Comparison of ENCODE assay signal across 17 cellular contexts in genomic region chr22:42347281-42347824, GRCh38.
DNase-seq lines count a peak whose midpoint lies in the region; ATAC-seq and TF ChIP-seq lines count a peak whose summit lies in the region.
"Had no signal": no experiment of that assay in that cellular context is flagged by ENCODE, and none has a peak within 500 bp of the region (broad histone marks: within the 10 kb centered on the region; RNA-seq: fewer than 3 reads in every experiment).

No MANE protein-coding gene starts in this region.

- no peak overlapping the region for H3K4me3 Mint-ChIP-seq in CD8-positive, alpha-beta T cell
- no peak overlapping the region for H3K4me3 Mint-ChIP-seq in WTC11
- H3K4me3 Mint-ChIP-seq in naive thymus-derived CD8-positive, alpha-beta T cell = no peak overlapping the region
- H3K4me3 Mint-ChIP-seq in activated T-helper 1 cell treated with anti-CD3 and anti-CD28 coated beads, Interleukin-12 subunit alpha, Interleukin-12 subunit beta, Interleukin-2, Interleukin-4 antibody, amounts not matched to agents 30 ng/mL and 10 ng/mL and 1 ng/mL, durations not matched to agents 14 hours and 24 hours and 36 hours = no peak overlapping the region

- CTCF ChIA-PET in CD8-positive, alpha-beta T cell (lab: Charles Lee) = no interaction called here
- CTCF ChIA-PET in IMR-90 (lab: Yijun Ruan, JAX) (interaction anchor here (0.5 kb wide), 1 partner anchor 77 kb away, joined by 6 read pairs; no protein-coding TSS in a partner anchor), WTC11 (lab: Charles Lee) (interaction anchor here (0.9 to 1.9 kb wide), 8 partner anchors 12 to 230 kb away, joined by 3 to 6 read pairs (median 4); no protein-coding TSS in a partner anchor)

- no peak overlapping the region for H3K4ac ChIP-seq in IMR-90 (ENCODE audit: low read depth, low read length)

- TF ChIP-seq RAD21 in IMR-90 (IDR thresholded peaks at IDR 0.05; ENCODE audit: low read length) = no peak

- no peak for DNase-seq in CD8-positive, alpha-beta T cell
- DNase-seq in IMR-90 (no peak), WTC11 (ENCODE audit: low spot score) (no peak), C1 segment of cervical spinal cord (lab: John Stamatoyannopoulos, UW) (no peak)
- peak in 6 of 10 donors; percentile 18 to 37 (median 28) for DNase-seq in naive thymus-derived CD8-positive, alpha-beta T cell
- no peak for DNase-seq in activated CD4-positive, alpha-beta T cell treated with anti-CD3 and anti-CD28 coated beads, Interleukin-2, amount 50 U/mL, for 48 hours
- no peak for DNase-seq in activated T-helper 1 cell treated with anti-CD3 and anti-CD28 coated beads, Interleukin-12 subunit alpha, Interleukin-12 subunit beta, Interleukin-2, Interleukin-4 antibody, amounts not matched to agents 30 ng/mL and 10 ng/mL and 1 ng/mL, durations not matched to agents 14 hours and 24 hours and 36 hours (ENCODE audit: low spot score)
- DNase-seq: EL, erythroblast, left cardiac atrium, NCI-H1105, Peyer's patch had no signal

- no peak overlapping the region for H2BK120ac ChIP-seq in IMR-90 (ENCODE audit: low read depth, low read length)

- no peak overlapping the region for H4K91ac ChIP-seq in IMR-90 (ENCODE audit: insufficient read depth, low read depth, low read length)

- H2BK20ac ChIP-seq in IMR-90 (ENCODE audit: low read depth, low read length) = no peak overlapping the region

- BruUV-seq in IMR-90 (replicated peaks; lab: Mats Ljungman, UMichigan) = no TSS peak

- H3K36me3 ChIP-seq in CD8-positive, alpha-beta T cell (ENCODE audit: insufficient read depth, low read length) = no peaks in the 10 kb centered on the region
- no peaks in the 10 kb centered on the region for H3K36me3 ChIP-seq in IMR-90 (ENCODE audit: control insufficient read depth, insufficient read depth, low read length)
- H3K36me3 ChIP-seq: gastroesophageal sphincter, neutrophil, Peyer's patch had no signal

- H4K20me1 ChIP-seq in IMR-90 (ENCODE audit: insufficient read depth, low read length) = no peaks in the 10 kb centered on the region

- no peak overlapping the region for H2BK15ac ChIP-seq in IMR-90 (ENCODE audit: low read depth, low read length)

- H3K18ac ChIP-seq in IMR-90 (ENCODE audit: low read depth, low read length) = no peak overlapping the region

- no peak overlapping the region for H4K8ac ChIP-seq in IMR-90 (ENCODE audit: low read depth in 2 of 2, low read length in 2 of 2)

- H3K14ac ChIP-seq in IMR-90 (replicated peaks; ENCODE audit: low read depth, low read length) = no peak overlapping the region

- H2BK5ac ChIP-seq in IMR-90 (ENCODE audit: low read depth, low read length, poor library complexity, severe bottlenecking) = no peak overlapping the region

- WGBS in IMR-90 (ENCODE audit: extremely low coverage in 2 of 2, insufficient read length in 1 of 2), 2 experiments = 43% methylated on average over 7 of the region's 27 CpGs; no CpG with 5 or more reads in 1 of the 2 experiments

- dilution Hi-C loops in IMR-90 (cut with HindIII; ENCODE audit: low sequenced_read_pairs, unreplicated experiment) = no loop called here

- H2AK5ac ChIP-seq in IMR-90 (ENCODE audit: low read depth, low read length) = no peak overlapping the region

- no peaks in the 10 kb centered on the region for H3K9me3 ChIP-seq in CD8-positive, alpha-beta T cell (ENCODE audit: low read length)
- H3K9me3 ChIP-seq in IMR-90 (ENCODE audit: control insufficient read depth, insufficient read depth, low read length) = no peaks in the 10 kb centered on the region
- H3K9me3 ChIP-seq: gastroesophageal sphincter, neutrophil, Peyer's patch had no signal

- no peak overlapping the region for H3K9ac ChIP-seq in IMR-90 (ENCODE audit: low read depth, low read length)

- H3K27ac Mint-ChIP-seq in CD8-positive, alpha-beta T cell = no peak overlapping the region
- H3K27ac Mint-ChIP-seq in WTC11 = no peak overlapping the region
- H3K27ac Mint-ChIP-seq in naive thymus-derived CD8-positive, alpha-beta T cell = peak overlapping the region in 2 of 10 donors; percentile 56 to 63
- no peak overlapping the region for H3K27ac Mint-ChIP-seq in activated T-helper 1 cell treated with anti-CD3 and anti-CD28 coated beads, Interleukin-12 subunit alpha, Interleukin-12 subunit beta, Interleukin-2, Interleukin-4 antibody, amounts not matched to agents 30 ng/mL and 10 ng/mL and 1 ng/mL, durations not matched to agents 14 hours and 24 hours and 36 hours
- H3K27ac Mint-ChIP-seq: activated T-helper 2 cell treated with anti-CD3 and anti-CD28 coated beads, Interferon-gamma antibody, Interleukin-2, Interleukin-4, amounts not matched to agents 10 μg/mL and 5 μg/mL and 100 μg/mL, durations not matched to agents 14 hours and 24 hours and 36 hours had no signal

- no peak for TF ChIP-seq CTCF in CD8-positive, alpha-beta T cell (IDR thresholded peaks at IDR 0.05)
- TF ChIP-seq CTCF in IMR-90 (conservative IDR thresholded peaks at IDR 0.05; ENCODE audit: low read depth, low read length) (no peak), WTC11 (IDR thresholded peaks at IDR 0.05) (no peak)

- no peaks in the 10 kb centered on the region for H3K36me3 Mint-ChIP-seq in CD8-positive, alpha-beta T cell
- no peaks in the 10 kb centered on the region for H3K36me3 Mint-ChIP-seq in WTC11
- no peaks in the 10 kb centered on the region for H3K36me3 Mint-ChIP-seq in naive thymus-derived CD8-positive, alpha-beta T cell
- H3K36me3 Mint-ChIP-seq in activated T-helper 1 cell treated with anti-CD3 and anti-CD28 coated beads, Interleukin-12 subunit alpha, Interleukin-12 subunit beta, Interleukin-2, Interleukin-4 antibody, amounts not matched to agents 30 ng/mL and 10 ng/mL and 1 ng/mL, durations not matched to agents 14 hours and 24 hours and 36 hours (ENCODE audit: low read depth) = no peaks in the 10 kb centered on the region

- ATAC-seq in CD8-positive, alpha-beta T cell = peak; percentile 45
- ATAC-seq in IMR-90 (ENCODE audit: low read depth) (0 out of 2 replicates have a peak, but pooled peaks have one; percentile 22), WTC11 (no peak), GM19324 (IDR thresholded peaks at IDR 0.05; ENCODE audit: low FRiP score, unreplicated experiment) (no peak)
- ATAC-seq in naive thymus-derived CD8-positive, alpha-beta T cell = peak; percentile 35 to 61
- ATAC-seq: activated CD4-positive, CD25-positive, alpha-beta regulatory T cell treated with anti-CD3 and anti-CD28 coated beads, Interleukin-2, amount 50 U/mL, for 24 hours; gastroesophageal sphincter; left cardiac atrium had no signal

- intact Hi-C loops in CD8-positive, alpha-beta T cell (cut with DNase I, micrococcal nuclease) = no loop called here
- intact Hi-C loops in IMR-90 (cut with micrococcal nuclease) = no loop called here
- intact Hi-C loops in activated T-helper 1 cell treated with anti-CD3 and anti-CD28 coated beads, Interleukin-12 subunit alpha, Interleukin-12 subunit beta, Interleukin-2, Interleukin-4 antibody, amounts not matched to agents 30 ng/mL and 10 ng/mL and 1 ng/mL, durations not matched to agents 14 hours and 24 hours and 36 hours (cut with micrococcal nuclease) = no loop called here

- H3K56ac ChIP-seq in IMR-90 (ENCODE audit: extremely low read depth, insufficient read depth, low read length) = no peak overlapping the region

- TF ChIP-seq POLR2A in IMR-90 (IDR thresholded peaks at IDR 0.05; ENCODE audit: low read depth, low read length) = no peak

- H3K4me2 ChIP-seq in IMR-90 (ENCODE audit: low read depth, low read length) = no peak overlapping the region

- H3K79me1 ChIP-seq in IMR-90 (ENCODE audit: low read depth in 1 of 2, low read length in 2 of 2) = no peaks in the 10 kb centered on the region

- in situ Hi-C loops in IMR-90 (cut with MboI; ENCODE audit: low sequenced_read_pairs) = no loop called here

- H3K4me3 ChIP-seq in CD8-positive, alpha-beta T cell (ENCODE audit: low read depth, low read length) = no peak overlapping the region
- H3K4me3 ChIP-seq in IMR-90 (ENCODE audit: insufficient read depth, low read depth, low read length) = no peak overlapping the region
- H3K4me3 ChIP-seq: gastroesophageal sphincter, Peyer's patch had no signal

- H3K27me3 Mint-ChIP-seq in CD8-positive, alpha-beta T cell (ENCODE audit: low read depth) = no peaks in the 10 kb centered on the region
- H3K27me3 Mint-ChIP-seq in WTC11 (ENCODE audit: low read depth) = peaks cover 15% of the 10 kb centered on the region
- H3K27me3 Mint-ChIP-seq in naive thymus-derived CD8-positive, alpha-beta T cell = peaks cover 0 to 7% (median 0%) of the 10 kb centered on the region in 5 donors
- H3K27me3 Mint-ChIP-seq in activated T-helper 1 cell treated with anti-CD3 and anti-CD28 coated beads, Interleukin-12 subunit alpha, Interleukin-12 subunit beta, Interleukin-2, Interleukin-4 antibody, amounts not matched to agents 30 ng/mL and 10 ng/mL and 1 ng/mL, durations not matched to agents 14 hours and 24 hours and 36 hours (ENCODE audit: insufficient read depth) = peaks cover 7% of the 10 kb centered on the region

- no peaks in the 10 kb centered on the region for H3K9me3 Mint-ChIP-seq in CD8-positive, alpha-beta T cell
- H3K9me3 Mint-ChIP-seq in WTC11 = peaks cover 3% of the 10 kb centered on the region; the same call in 1 of the 2 replicates
- no peaks in the 10 kb centered on the region for H3K9me3 Mint-ChIP-seq in naive thymus-derived CD8-positive, alpha-beta T cell
- no peaks in the 10 kb centered on the region for H3K9me3 Mint-ChIP-seq in activated T-helper 1 cell treated with anti-CD3 and anti-CD28 coated beads, Interleukin-12 subunit alpha, Interleukin-12 subunit beta, Interleukin-2, Interleukin-4 antibody, amounts not matched to agents 30 ng/mL and 10 ng/mL and 1 ng/mL, durations not matched to agents 14 hours and 24 hours and 36 hours
- H3K9me3 Mint-ChIP-seq: activated T-helper 2 cell treated with anti-CD3 and anti-CD28 coated beads, Interferon-gamma antibody, Interleukin-2, Interleukin-4, amounts not matched to agents 10 μg/mL and 5 μg/mL and 100 μg/mL, durations not matched to agents 14 hours and 24 hours and 36 hours had no signal

- peak overlapping the region; percentile 76 for H2AFZ ChIP-seq in IMR-90 (replicated peaks; ENCODE audit: low read length, poor library complexity)

- peaks cover 18% of the 10 kb centered on the region for H3K4me1 ChIP-seq in CD8-positive, alpha-beta T cell (ENCODE audit: insufficient read depth, low read length)
- H3K4me1 ChIP-seq in IMR-90 (ENCODE audit: control insufficient read depth, insufficient read depth, low read length) = peaks cover 2% of the 10 kb centered on the region

- no peaks in the 10 kb centered on the region for H3K9me1 ChIP-seq in IMR-90 (ENCODE audit: insufficient read depth, low read length)

- POLR2A ChIA-PET in CD8-positive, alpha-beta T cell (lab: Charles Lee) = interaction anchor here (0.5 to 1.6 kb wide), 2 partner anchors 16 to 94 kb away, joined by 3 read pairs; no protein-coding TSS in a partner anchor
- POLR2A ChIA-PET in IMR-90 (lab: Charles Lee; ENCODE audit: unreplicated experiment) = no interaction called here
- POLR2A ChIA-PET in WTC11 (lab: Charles Lee) = no interaction called here
- POLR2A ChIA-PET in naive thymus-derived CD8-positive, alpha-beta T cell (lab: Charles Lee) = interaction anchor here (0.6 to 1.6 kb wide), 3 partner anchors 12 to 32 kb away, joined by 3 to 5 read pairs (median 3); no protein-coding TSS in a partner anchor

- peaks cover 10% of the 10 kb centered on the region for H3K4me1 Mint-ChIP-seq in CD8-positive, alpha-beta T cell (ENCODE audit: low read depth)
- peaks cover 11% of the 10 kb centered on the region; the same call in 1 of the 2 replicates for H3K4me1 Mint-ChIP-seq in WTC11
- H3K4me1 Mint-ChIP-seq in naive thymus-derived CD8-positive, alpha-beta T cell = peaks cover 2 to 23% (median 12%) of the 10 kb centered on the region in 4 donors
- H3K4me1 Mint-ChIP-seq in activated T-helper 1 cell treated with anti-CD3 and anti-CD28 coated beads, Interleukin-12 subunit alpha, Interleukin-12 subunit beta, Interleukin-2, Interleukin-4 antibody, amounts not matched to agents 30 ng/mL and 10 ng/mL and 1 ng/mL, durations not matched to agents 14 hours and 24 hours and 36 hours (ENCODE audit: low read depth) = no peaks in the 10 kb centered on the region

- no peak overlapping the region for H3K27ac ChIP-seq in CD8-positive, alpha-beta T cell (ENCODE audit: low read depth, low read length)
- H3K27ac ChIP-seq in IMR-90 (ENCODE audit: insufficient read depth, low read length) = no peak overlapping the region
- H3K27ac ChIP-seq: gastroesophageal sphincter, neutrophil, Peyer's patch had no signal

- H2AK9ac ChIP-seq in IMR-90 (replicated peaks; ENCODE audit: low read depth, low read length, poor library complexity) = no peak overlapping the region

- H3K27me3 ChIP-seq in CD8-positive, alpha-beta T cell (ENCODE audit: insufficient read depth, low read length) = no peaks in the 10 kb centered on the region
- peaks cover 19% of the 10 kb centered on the region for H3K27me3 ChIP-seq in IMR-90 (ENCODE audit: control insufficient read depth, insufficient read depth, low read length)
- H3K27me3 ChIP-seq: gastroesophageal sphincter, Peyer's patch had no signal

- H4K5ac ChIP-seq in IMR-90 (ENCODE audit: low read depth, low read length) = no peak overlapping the region

- no peak overlapping the region for H3K23ac ChIP-seq in IMR-90 (ENCODE audit: low read depth, low read length)

Comparison
In these comparisons a context has a peak if more than half of its experiments do, and no peak if none do; other contexts are left out.
1. ATAC-seq: peak in CD8-positive, alpha-beta T cell (single experiment), IMR-90 (single experiment) and naive thymus-derived CD8-positive, alpha-beta T cell (2 of 2); none in WTC11 (single experiment) and GM19324 (single experiment).
2. DNase-seq: peak in naive thymus-derived CD8-positive, alpha-beta T cell (6 of 10); none in CD8-positive, alpha-beta T cell (0 of 7), IMR-90 (single experiment), WTC11 (single experiment), C1 segment of cervical spinal cord (0 of 14), activated CD4-positive, alpha-beta T cell treated with anti-CD3 and anti-CD28 coated beads, Interleukin-2, amount 50 U/mL, for 48 hours (0 of 2) and activated T-helper 1 cell treated with anti-CD3 and anti-CD28 coated beads, Interleukin-12 subunit alpha, Interleukin-12 subunit beta, Interleukin-2, Interleukin-4 antibody, amounts not matched to agents 30 ng/mL and 10 ng/mL and 1 ng/mL, durations not matched to agents 14 hours and 24 hours and 36 hours (single experiment).
3. POLR2A ChIA-PET loops: an anchor here in CD8-positive, alpha-beta T cell (0.5 to 1.6 kb wide) and naive thymus-derived CD8-positive, alpha-beta T cell (0.6 to 1.6 kb wide); none called in IMR-90 and WTC11.